13 cellular contexts compared by ENCODE assay signal in the genomic region with DNA sequence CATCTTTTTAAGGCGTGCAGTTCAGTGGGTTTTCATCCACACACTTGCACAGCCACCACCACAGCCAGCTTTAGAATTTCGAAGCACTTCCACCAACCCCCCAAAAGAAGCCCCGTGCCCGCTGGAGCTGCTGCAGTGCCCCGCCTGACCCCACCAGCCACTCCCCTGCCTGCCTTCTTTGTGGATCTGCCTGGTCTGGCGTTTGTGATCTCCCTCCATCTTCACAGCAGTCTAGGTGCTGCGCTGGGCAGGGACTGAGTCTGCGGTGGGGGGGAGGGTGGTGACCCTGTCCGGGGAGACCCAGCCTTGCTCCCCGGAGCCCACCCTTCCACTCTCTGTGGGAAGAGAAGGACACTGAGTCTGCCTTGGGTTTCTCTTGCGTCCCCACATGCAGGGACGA. TPM values are rescaled to one million over a fixed set of nuclear protein-coding genes. Genes with fewer than 3 reads are reported as not detected.
DNase-seq lines count a peak whose midpoint lies in the region; ATAC-seq and TF ChIP-seq lines count a peak whose summit lies in the region.
"Had no signal": no experiment of that assay in that cellular context is flagged by ENCODE, and none has a peak within 500 bp of the region (broad histone marks: within the 10 kb centered on the region; RNA-seq: fewer than 3 reads in every experiment).

No MANE protein-coding gene starts in this region.

- peak overlapping the region; percentile 91 for H3K27ac Mint-ChIP-seq in osteocyte (ENCODE audit: unreplicated experiment)
- H3K27ac Mint-ChIP-seq: activated naive CD4-positive, alpha-beta T cell treated with anti-CD3 and anti-CD28 coated beads, Interleukin-2, amount 50 U/mL, for 24 hours; stimulated activated naive CD8-positive, alpha-beta T cell treated with anti-CD3 and anti-CD28 coated beads, Interleukin-15, Interleukin-2, amounts not matched to agents 100 ng/mL and 50 ng/mL, for 24 hours had no signal

- no peaks in the 10 kb centered on the region for H3K36me3 Mint-ChIP-seq in osteocyte (ENCODE audit: unreplicated experiment)
- H3K36me3 Mint-ChIP-seq: activated naive CD4-positive, alpha-beta T cell treated with anti-CD3 and anti-CD28 coated beads, Interleukin-2, amount 50 U/mL, for 24 hours had no signal

- H3K27ac ChIP-seq in left ventricle myocardium inferior (replicated peaks) (peak overlapping the region; percentile 90), epithelial cell of prostate (peak overlapping the region; percentile 72), uterus (peak overlapping the region; percentile 84 to 85)

- TF ChIP-seq CTCF in left ventricle myocardium inferior (IDR thresholded peaks at IDR 0.05; ENCODE audit: borderline replicate concordance), result no peak
- no peak for TF ChIP-seq CTCF in osteocyte (IDR thresholded peaks at IDR 0.05)
- TF ChIP-seq CTCF in uterus (IDR thresholded peaks at IDR 0.05), result no peak

- H3K27me3 ChIP-seq in left ventricle myocardium inferior (ENCODE audit: low read depth) (no peaks in the 10 kb centered on the region), uterus (no peaks in the 10 kb centered on the region)

- DNase-seq in left ventricle myocardium inferior, result no peak
- no peak for DNase-seq in Right ventricle myocardium inferior (ENCODE audit: missing footprints)
- DNase-seq in epithelial cell of prostate (ENCODE audit: low read depth, low spot score), result no peak
- DNase-seq in osteocyte (ENCODE audit: extremely low spot score, unreplicated experiment), result no peak
- no peak for DNase-seq in uterus
- no peak for DNase-seq in effector CD4-positive, alpha-beta T cell
- DNase-seq in NCI-H1105 treated with DMSO at 0.1 percent for 48 hours (lab: John Stamatoyannopoulos, UW), result no peak
- DNase-seq in NCI-H1092 treated with DMSO at 0.1 percent for 48 hours (lab: John Stamatoyannopoulos, UW), result no peak
- DNase-seq: ACHN, cortex of kidney, NCI-H187 treated with DMSO at 0.1 percent for 48 hours had no signal

- H3K4me3 ChIP-seq in left ventricle myocardium inferior (peak overlapping the region; percentile 47), uterus (no peak overlapping the region)

- no peak for TF ChIP-seq POLR2A in uterus (IDR thresholded peaks at IDR 0.05)

- H3K4me1 Mint-ChIP-seq in osteocyte (ENCODE audit: unreplicated experiment), result peaks cover 47% of the 10 kb centered on the region
- H3K4me1 Mint-ChIP-seq: activated naive CD4-positive, alpha-beta T cell treated with anti-CD3 and anti-CD28 coated beads, Interleukin-2, amount 50 U/mL, for 24 hours had no signal

- H3K9me3 ChIP-seq in left ventricle myocardium inferior (replicated peaks) (no peaks in the 10 kb centered on the region), uterus (no peaks in the 10 kb centered on the region)

- ATAC-seq in Right ventricle myocardium inferior, result no peak

- H3K36me3 ChIP-seq in left ventricle myocardium inferior (no peaks in the 10 kb centered on the region), uterus (no peaks in the 10 kb centered on the region)

- H3K9me3 Mint-ChIP-seq in osteocyte (ENCODE audit: unreplicated experiment), result no peaks in the 10 kb centered on the region
- H3K9me3 Mint-ChIP-seq: activated naive CD4-positive, alpha-beta T cell treated with anti-CD3 and anti-CD28 coated beads, Interleukin-2, amount 50 U/mL, for 24 hours; stimulated activated naive CD8-positive, alpha-beta T cell treated with anti-CD3 and anti-CD28 coated beads, Interleukin-15, Interleukin-2, amounts not matched to agents 100 ng/mL and 50 ng/mL, for 24 hours had no signal

- H3K4me1 ChIP-seq in left ventricle myocardium inferior (peaks cover 92% of the 10 kb centered on the region), uterus (peaks cover 9 to 48% of the 10 kb centered on the region in 2 donors)

- intact Hi-C loops in left ventricle myocardium inferior (cut with micrococcal nuclease), result loop anchor here (10.0 kb wide), 1 partner anchor 48 kb away; no protein-coding TSS in a partner anchor
- intact Hi-C loops in Right ventricle myocardium inferior (cut with DNase I), result no loop called here
- intact Hi-C loops in uterus (cut with DNase I; ENCODE audit: low total_unique reads), result no loop called here

- H3K27me3 Mint-ChIP-seq in osteocyte (ENCODE audit: unreplicated experiment), result no peaks in the 10 kb centered on the region
- H3K27me3 Mint-ChIP-seq: activated naive CD4-positive, alpha-beta T cell treated with anti-CD3 and anti-CD28 coated beads, Interleukin-2, amount 50 U/mL, for 24 hours; stimulated activated naive CD8-positive, alpha-beta T cell treated with anti-CD3 and anti-CD28 coated beads, Interleukin-15, Interleukin-2, amounts not matched to agents 100 ng/mL and 50 ng/mL, for 24 hours had no signal

- H3K4me3 Mint-ChIP-seq in osteocyte (ENCODE audit: unreplicated experiment), result peak overlapping the region; percentile 18
- H3K4me3 Mint-ChIP-seq: activated naive CD4-positive, alpha-beta T cell treated with anti-CD3 and anti-CD28 coated beads, Interleukin-2, amount 50 U/mL, for 24 hours; stimulated activated naive CD8-positive, alpha-beta T cell treated with anti-CD3 and anti-CD28 coated beads, Interleukin-15, Interleukin-2, amounts not matched to agents 100 ng/mL and 50 ng/mL, for 24 hours had no signal

RNA-seq across cellular contexts. Expression of gene RXRA, which starts 40.8 kb away (rescaled TPM):
- total RNA-seq in left ventricle myocardium inferior (57.1 TPM), Right ventricle myocardium inferior (91.1 TPM), osteocyte (76.4 and 82.2 TPM in 2 replicates), uterus (10 to 100 TPM; 17.1 to 84.6 (median 24.0) TPM)
